Comparison of ENCODE assay signal across 18 cellular contexts in the genomic region with DNA sequence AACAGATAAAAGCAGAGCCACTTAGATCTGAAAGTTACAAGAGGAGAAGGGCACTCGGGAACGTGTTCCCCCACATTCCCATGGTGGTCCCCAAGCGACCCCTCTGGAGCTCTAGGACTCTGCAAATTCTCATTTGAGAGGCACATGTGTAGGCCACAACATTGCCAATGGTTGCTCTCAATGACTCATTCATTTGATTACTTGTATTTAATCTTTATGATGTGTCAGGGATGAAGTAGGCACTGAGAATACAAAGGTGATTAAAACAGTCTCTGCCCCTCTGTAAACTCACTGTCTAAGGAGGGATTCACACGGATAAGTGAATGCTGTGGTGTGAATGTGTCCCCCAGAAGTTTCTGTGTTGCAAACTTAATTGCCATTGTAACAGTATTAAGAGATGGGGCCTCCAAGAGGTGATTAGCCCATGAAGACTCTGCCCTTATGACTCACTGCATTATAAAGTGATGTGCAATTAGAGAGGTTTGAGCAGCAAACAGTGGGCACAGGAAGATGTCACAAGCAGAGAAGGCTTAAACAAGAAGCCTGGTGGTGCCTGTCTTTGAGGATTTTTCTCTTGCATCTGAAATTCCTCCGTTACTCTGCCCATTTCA. TPM values are rescaled to one million over a fixed set of nuclear protein-coding genes. Genes with fewer than 3 reads are reported as not detected.
DNase-seq lines count a peak whose midpoint lies in the region; ATAC-seq, FAIRE-seq and TF ChIP-seq lines count a peak whose summit lies in the region.
"Had no signal": no experiment of that assay in that cellular context is flagged by ENCODE, and none has a peak within 500 bp of the region (broad histone marks: within the 10 kb centered on the region; RNA-seq: fewer than 3 reads in every experiment).

No MANE protein-coding gene starts in this region.

- H2BK120ac ChIP-seq in neuronal stem cell (ENCODE audit: low read depth, low read length) = no peak overlapping the region

- H3K4me2 ChIP-seq in astrocyte (ENCODE audit: low read length) (peak overlapping the region; percentile 26), neuronal stem cell (ENCODE audit: insufficient read depth, low read length, poor library complexity, severe bottlenecking) (no peak overlapping the region)

- H3K4me3 ChIP-seq in astrocyte (ENCODE audit: insufficient read depth, low read depth, low read length) = no peak overlapping the region
- no peak overlapping the region for H3K4me3 ChIP-seq in neuronal stem cell (ENCODE audit: low read length in 2 of 2)
- H3K4me3 ChIP-seq: GM12878 had no signal

- no peak overlapping the region for H3K4me3 Mint-ChIP-seq in astrocyte (ENCODE audit: unreplicated experiment)
- H3K4me3 Mint-ChIP-seq: activated T-cell treated with anti-CD3 and anti-CD28 coated beads, Interleukin-2, amount 50 U/mL, for 24 hours; nephron had no signal

- peaks cover 5% of the 10 kb centered on the region for H3K4me1 Mint-ChIP-seq in astrocyte (ENCODE audit: low read depth, unreplicated experiment)

- no peaks in the 10 kb centered on the region for H4K20me1 ChIP-seq in astrocyte (ENCODE audit: insufficient read depth, low read length)

- H3K18ac ChIP-seq in neuronal stem cell (ENCODE audit: low read length) = no peak overlapping the region

- no peak overlapping the region for H3K9ac ChIP-seq in astrocyte (ENCODE audit: low read length)
- H3K9ac ChIP-seq in neuronal stem cell (ENCODE audit: low read depth, low read length, poor library complexity) = no peak overlapping the region

- H3K36me3 ChIP-seq in astrocyte (ENCODE audit: insufficient read depth, low read length) (no peaks in the 10 kb centered on the region), neuronal stem cell (replicated peaks in 1 of 2; ENCODE audit: control insufficient read depth in 2 of 2, insufficient read depth in 2 of 2, low read length in 2 of 2) (no peaks in the 10 kb centered on the region)

- H3K79me1 ChIP-seq in neuronal stem cell (ENCODE audit: low read depth, low read length) = no peaks in the 10 kb centered on the region

- no peak overlapping the region for H3K14ac ChIP-seq in neuronal stem cell (ENCODE audit: low read length)

- no peak for FAIRE-seq in astrocyte (lab: Jason Lieb, UNC)
- FAIRE-seq: GM12878 had no signal

- no CpG with 5 or more reads among the region's 5 CpGs for WGBS in neuronal stem cell (ENCODE audit: extremely low coverage in 2 of 2, insufficient read length in 2 of 2, insufficient replicate concordance in 1 of 2), 2 donors

- H3K4me1 ChIP-seq in astrocyte (ENCODE audit: insufficient read depth, low read length) = peaks cover 12% of the 10 kb centered on the region
- H3K4me1 ChIP-seq in neuronal stem cell (ENCODE audit: control insufficient read depth in 2 of 2, insufficient read depth in 1 of 2, low read depth in 1 of 2, low read length in 2 of 2) = peaks cover 2% of the 10 kb centered on the region in 2 donors

- no peak overlapping the region for H2BK5ac ChIP-seq in neuronal stem cell (ENCODE audit: low read length)

- peak; percentile 76 for DNase-seq in EH (ENCODE audit: low read depth)
- DNase-seq in LoVo (ENCODE audit: low spot score) = peak; percentile 58
- peak; percentile 64 for DNase-seq in astrocyte (ENCODE audit: low read depth)
- DNase-seq in kidney glomerular epithelial cell (lab: John Stamatoyannopoulos, UW) = peak; percentile 32
- no peak for DNase-seq in neuronal stem cell (ENCODE audit: low spot score)
- DNase-seq in GM10248 (ENCODE audit: extremely low spot score) = no peak
- DNase-seq: activated T-cell treated with anti-CD3 and anti-CD28 coated beads, Interleukin-2, amount 50 U/mL, for 24 hours; aorta; effector CD4-positive, alpha-beta T cell; left cardiac atrium; MV-4-11; stimulated activated naive CD4-positive, alpha-beta T cell treated with Interleukin-2 at 50 U/mL for 16 hours had no signal

- CTCF ChIA-PET in GM10248 (lab: Yijun Ruan, JAX) = no interaction called here

- no peak overlapping the region for H2BK12ac ChIP-seq in neuronal stem cell (ENCODE audit: low read length)

- H3K23ac ChIP-seq in neuronal stem cell (ENCODE audit: low read depth, low read length, poor library complexity) = no peak overlapping the region

- no peak for TF ChIP-seq CTCF in astrocyte (IDR thresholded peaks at IDR 0.05; ENCODE audit: insufficient read depth, low read depth, low read length)
- no peak for TF ChIP-seq CTCF in GM10248 (IDR thresholded peaks at IDR 0.05; ENCODE audit: control extremely low read depth, extremely low read depth, low read depth, missing control alignments)

- H4K91ac ChIP-seq in neuronal stem cell (ENCODE audit: low read depth, low read length, poor library complexity) = no peak overlapping the region

- H3K36me3 Mint-ChIP-seq in astrocyte (ENCODE audit: low read depth, unreplicated experiment) = peaks cover 2% of the 10 kb centered on the region

- H3K27me3 Mint-ChIP-seq in astrocyte (ENCODE audit: low read depth, unreplicated experiment) = no peaks in the 10 kb centered on the region

- H2AFZ ChIP-seq in astrocyte (ENCODE audit: low read depth, low read length) (peak overlapping the region; percentile 6), neuronal stem cell (ENCODE audit: low read length) (no peak overlapping the region)

- H3K79me2 ChIP-seq in astrocyte (ENCODE audit: insufficient read depth, low read length) = no peaks in the 10 kb centered on the region

- no peak overlapping the region for H2BK15ac ChIP-seq in neuronal stem cell (ENCODE audit: low read length)

- no peak overlapping the region for H3K4ac ChIP-seq in neuronal stem cell (ENCODE audit: low read length)

- H2AK5ac ChIP-seq in neuronal stem cell (ENCODE audit: low read depth, low read length) = no peak overlapping the region

- ATAC-seq in HG03378 (IDR thresholded peaks at IDR 0.05; ENCODE audit: unreplicated experiment) = no peak
- ATAC-seq in HG03196 (IDR thresholded peaks at IDR 0.05; ENCODE audit: unreplicated experiment) = no peak
- ATAC-seq: activated CD4-positive, CD25-positive, alpha-beta regulatory T cell treated with anti-CD3 and anti-CD28 coated beads, Interleukin-2, amount 50 U/mL, for 24 hours; GM12878; left cardiac atrium; sciatic nerve had no signal

- H4K8ac ChIP-seq in neuronal stem cell (ENCODE audit: low read depth, low read length) = no peak overlapping the region

- no peak overlapping the region for H3K27ac ChIP-seq in astrocyte (ENCODE audit: low read depth, low read length)
- no peak overlapping the region for H3K27ac ChIP-seq in neuronal stem cell (replicated peaks; ENCODE audit: low read length)

- H3K27me3 ChIP-seq in astrocyte (ENCODE audit: insufficient read depth, low read length) (no peaks in the 10 kb centered on the region), neuronal stem cell (ENCODE audit: control insufficient read depth in 3 of 3, insufficient read depth in 3 of 3, low read depth in 1 of 3, low read length in 3 of 3) (no peaks in the 10 kb centered on the region)

- POLR2A ChIA-PET in GM10248 (lab: Yijun Ruan, JAX) = no interaction called here

- peaks cover 9% of the 10 kb centered on the region for H3K9me3 Mint-ChIP-seq in astrocyte (ENCODE audit: unreplicated experiment)
- H3K9me3 Mint-ChIP-seq: activated T-cell treated with anti-CD3 and anti-CD28 coated beads, Interleukin-2, amount 50 U/mL, for 24 hours had no signal

- H3K9me3 ChIP-seq in astrocyte (ENCODE audit: insufficient read depth, low read depth, low read length) = no peaks in the 10 kb centered on the region
- no peaks in the 10 kb centered on the region for H3K9me3 ChIP-seq in neuronal stem cell (replicated peaks in 1 of 2; ENCODE audit: control insufficient read depth in 2 of 2, insufficient read depth in 1 of 2, low read depth in 1 of 2, low read length in 2 of 2)

- H3K27ac Mint-ChIP-seq in astrocyte (ENCODE audit: unreplicated experiment) = no peak overlapping the region
- H3K27ac Mint-ChIP-seq: activated T-cell treated with anti-CD3 and anti-CD28 coated beads, Interleukin-2, amount 50 U/mL, for 24 hours; nephron had no signal

RNA-seq across cellular contexts. Expression of a gene that starts 34.0 kb away (rescaled TPM):
- 88.7 and 93.4 TPM in 2 replicates for total RNA-seq in astrocyte
- polyA plus RNA-seq in neuronal stem cell (2013, experiment 1 of 2) = 13.2 TPM
- 14.0 TPM for polyA plus RNA-seq in neuronal stem cell (2013, experiment 2 of 2)

Comparison
In these comparisons a context has a peak if more than half of its experiments do, and no peak if none do; other contexts are left out.
1. DNase-seq: peak in EH (single experiment), LoVo (single experiment), astrocyte (single experiment) and kidney glomerular epithelial cell (single experiment); none in neuronal stem cell (single experiment) and GM10248 (single experiment).